ENCODE assay signal across 8 cellular contexts in the genomic region with DNA sequence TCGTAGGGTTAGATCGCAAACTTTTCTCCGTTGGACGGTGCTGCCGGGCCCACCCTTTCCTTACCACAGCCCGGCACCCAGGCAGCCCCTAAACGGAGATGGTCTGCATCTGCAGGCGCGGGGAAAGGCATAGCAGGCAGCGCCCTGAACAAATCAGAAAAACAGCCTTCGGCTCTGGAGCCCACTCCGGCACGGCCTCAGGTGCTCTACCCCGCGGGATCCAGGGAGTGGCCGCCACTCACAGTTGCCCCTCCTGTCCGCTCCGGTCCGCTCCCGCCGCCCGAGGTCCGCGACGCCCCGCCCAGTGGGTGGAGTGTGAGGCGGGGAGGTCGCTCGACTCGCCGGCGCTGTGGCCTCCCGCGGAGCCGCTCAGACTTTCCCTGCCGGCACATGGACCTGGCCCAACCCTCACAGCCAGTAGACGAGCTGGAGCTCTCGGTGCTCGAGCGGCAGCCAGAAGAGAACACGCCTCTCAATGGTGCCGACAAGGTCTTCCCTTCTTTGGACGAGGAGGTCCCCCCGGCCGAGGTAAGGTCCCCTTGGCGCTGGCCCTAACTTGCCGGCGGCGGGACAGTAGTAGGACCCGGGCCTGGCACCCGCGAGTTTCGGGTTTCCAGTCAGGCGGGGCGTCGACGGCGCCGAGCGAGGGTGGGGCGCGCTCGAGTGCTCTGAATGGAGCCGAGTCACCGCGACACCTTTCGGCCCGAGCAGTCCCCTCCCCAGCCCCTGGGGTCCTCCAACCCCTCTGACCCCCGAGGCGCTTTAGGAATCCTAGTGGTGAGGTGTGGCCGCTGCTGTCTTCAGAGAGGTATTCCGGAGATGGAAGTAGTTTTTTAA. TPM values are rescaled to one million over a fixed set of nuclear protein-coding genes. Genes with fewer than 3 reads are reported as not detected.
DNase-seq lines count a peak whose midpoint lies in the region; TF ChIP-seq lines count a peak whose summit lies in the region.

Gene C3orf52 (plus strand): TSS at position 372 of the 837 bp plus-strand sequence. CDS start 19 bp downstream, at position 391.

- no peaks in the 10 kb centered on the region for H3K9me3 ChIP-seq in iPS-18c (ENCODE audit: control insufficient read depth, insufficient read depth, low read length)

- H3K36me3 Mint-ChIP-seq in HFFc6 (ENCODE audit: low read depth) (peaks cover 12% of the 10 kb centered on the region), MCF 10A (ENCODE audit: insufficient read depth, unreplicated experiment) (peaks cover 17% of the 10 kb centered on the region)

- CTCF ChIA-PET in MCF 10A (lab: Yijun Ruan, JAX), result interaction anchor here (0.7 to 1.6 kb wide), 2 partner anchors 43 to 219 kb away, joined by 3 to 6 read pairs; no protein-coding TSS in a partner anchor

- POLR2A ChIA-PET in MCF 10A (lab: Yijun Ruan, JAX), result interaction anchor here (0.5 to 2.0 kb wide), 8 partner anchors 7 to 700 kb away, joined by 3 to 11 read pairs (median 4); no protein-coding TSS in a partner anchor

- H3K4me1 Mint-ChIP-seq in HFFc6 (ENCODE audit: low read depth) (peaks cover 55% of the 10 kb centered on the region), MCF 10A (ENCODE audit: insufficient read depth, unreplicated experiment) (peaks cover 25% of the 10 kb centered on the region)

- TF ChIP-seq CTCF in GM12864 (IDR thresholded peaks at IDR 0.05; ENCODE audit: low read depth, low read length, missing control alignments), result no peak
- peak; percentile 58 for TF ChIP-seq CTCF in HFFc6 (IDR thresholded peaks at IDR 0.05)
- TF ChIP-seq CTCF in VCaP (conservative IDR thresholded peaks at IDR 0.05), result peak; percentile 16; the same call in 1 of the 2 replicates
- no peak for TF ChIP-seq CTCF in MCF 10A (IDR thresholded peaks at IDR 0.05; ENCODE audit: unreplicated experiment)

- H3K27ac Mint-ChIP-seq in HFFc6, result peak within 1 kb of the TSS; percentile 96
- H3K27ac Mint-ChIP-seq in MCF 10A (ENCODE audit: low read depth, unreplicated experiment), result peak within 1 kb of the TSS; percentile 96

- peak within 1 kb of the TSS; percentile 59; the same call in 1 of the 2 replicates for H3K27ac ChIP-seq in VCaP

- H3K4me3 ChIP-seq in GM12864 (ENCODE audit: low read depth, low read length) (peak within 1 kb of the TSS; percentile 64), iPS-18c (ENCODE audit: insufficient read depth, low read depth, low read length) (peak within 1 kb of the TSS; percentile 81), skeletal muscle cell (ENCODE audit: low read depth, low read length) (peak within 1 kb of the TSS; percentile 61)

- BruUV-seq in MCF 10A (replicated peaks; lab: Mats Ljungman, UMichigan), result TSS peak; percentile 74

- peaks cover 3% of the 10 kb centered on the region; the same call in 1 of the 2 replicates for H3K27me3 Mint-ChIP-seq in HFFc6 (ENCODE audit: insufficient read depth)
- no peaks in the 10 kb centered on the region for H3K27me3 Mint-ChIP-seq in MCF 10A (ENCODE audit: insufficient read depth, unreplicated experiment)

- peak within 1 kb of the TSS; percentile 98 for H3K4me3 Mint-ChIP-seq in HFFc6
- peak within 1 kb of the TSS; percentile 90 for H3K4me3 Mint-ChIP-seq in MCF 10A (ENCODE audit: unreplicated experiment)

- intact Hi-C loops in MCF 10A (cut with micrococcal nuclease), result loop anchor here (1.0 to 2.0 kb wide), 4 partner anchors 11 to 97 kb away; no protein-coding TSS in a partner anchor

- H3K9me3 Mint-ChIP-seq in HFFc6, result no peaks in the 10 kb centered on the region
- no peaks in the 10 kb centered on the region for H3K9me3 Mint-ChIP-seq in MCF 10A (ENCODE audit: unreplicated experiment)

- in situ Hi-C loops in KBM-7 (cut with MboI; ENCODE audit: low pct_unique_long_range_greater_than_20kb, low sequenced_read_pairs), result no loop called here

- DNase-seq in GM12864 (ENCODE audit: low read depth) (no peak), HFFc6 (peak; percentile 82), NCI-H1105 treated with DMSO at 0.1 percent for 48 hours (lab: John Stamatoyannopoulos, UW) (peak; percentile 77), MCF 10A (ENCODE audit: unreplicated experiment) (peak; percentile 87), skeletal muscle cell (ENCODE audit: low read depth) (no peak), KBM-7 (no peak)

RNA-seq across cellular contexts. Expression of gene C3orf52, which starts in this region (rescaled TPM):
- total RNA-seq in HFFc6 (2021; fragmentation: NEBNext Ultra II Directional; extraction: Animal tissue kit (Norgen Biotek cat#: 25700)), result 10 to 100 TPM in 5 of 6 experiments, 1 to 10 TPM in 1; 9.7 to 11.6 (median 10.7) TPM
- total RNA-seq in MCF 10A (2022), result 10.4 and 16.1 TPM in 2 replicates

Comparison
In these comparisons a context has a peak if more than half of its experiments do, and no peak if none do; other contexts are left out.
1. DNase-seq: peak in HFFc6 (single experiment), NCI-H1105 treated with DMSO at 0.1 percent for 48 hours (single experiment) and MCF 10A (single experiment); none in GM12864 (single experiment), skeletal muscle cell (single experiment) and KBM-7 (single experiment).
2. CTCF ChIP-seq: peak in HFFc6 (single experiment) and VCaP (single experiment); none in GM12864 (single experiment) and MCF 10A (single experiment).
3. Peak in every context shown above with its lines, with median percentiles within 50 percentile points of each other: H3K4me3 ChIP-seq.